ENCODE assay signal across 8 cellular contexts in the genomic region with DNA sequence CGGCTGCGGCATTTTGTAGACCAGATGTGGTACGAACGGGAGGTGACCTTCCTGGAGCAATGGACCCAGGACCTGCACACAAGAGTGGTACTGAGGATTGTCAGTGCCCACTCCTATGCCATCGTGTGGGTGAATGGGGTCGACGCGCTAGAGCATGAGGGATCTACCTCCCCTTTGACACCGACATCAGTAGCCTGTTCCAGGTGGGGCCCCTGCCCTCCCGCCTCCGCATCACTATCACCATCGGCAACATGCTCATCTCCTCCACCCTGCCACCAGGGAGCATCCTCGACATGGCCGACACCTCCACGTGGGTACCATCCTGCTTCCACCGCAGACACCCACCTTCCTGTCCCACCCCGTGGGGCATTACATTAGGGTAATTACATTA.
DNase-seq lines count a peak whose midpoint lies in the region; ATAC-seq lines count a peak whose summit lies in the region.

No MANE protein-coding gene starts in this region.

- peak overlapping the region; percentile 86 for H3K27ac Mint-ChIP-seq in activated T-cell treated with anti-CD3 and anti-CD28 coated beads, Interleukin-2, amount 50 U/mL, for 24 hours

- H3K4me3 ChIP-seq in GM08714 (ENCODE audit: low read length): peak overlapping the region; percentile 58; the same call in 1 of the 2 replicates
- H3K4me3 ChIP-seq in iPS DF 6.9 (ENCODE audit: low read length): peak overlapping the region; percentile 71; the same call in 1 of the 2 replicates

- no peak for DNase-seq in activated T-cell treated with anti-CD3 and anti-CD28 coated beads, Interleukin-2, amount 50 U/mL, for 24 hours
- DNase-seq in iPS DF 6.9 (ENCODE audit: low read depth, low spot score) (no peak), foreskin melanocyte (no peak)
- peak in 2 of 3 donors; percentile 10 to 26 for DNase-seq in stimulated activated CD4-positive, alpha-beta T cell treated with anti-CD3 and anti-CD28 coated beads, TNF-alpha, amount 100 ng/mL, for 48 hours (ENCODE audit: low read depth in 3 of 3)

- H3K36me3 ChIP-seq in iPS DF 6.9 (ENCODE audit: control insufficient read depth, insufficient read depth, low read length): peaks cover 2% of the 10 kb centered on the region; the same call in 1 of the 2 replicates

- H3K9me3 ChIP-seq in iPS DF 6.9 (ENCODE audit: control insufficient read depth, insufficient read depth, low read length): no peaks in the 10 kb centered on the region

- H3K9me3 Mint-ChIP-seq in activated T-cell treated with anti-CD3 and anti-CD28 coated beads, Interleukin-2, amount 50 U/mL, for 24 hours: peaks cover 3% of the 10 kb centered on the region

- H3K27me3 Mint-ChIP-seq in activated T-cell treated with anti-CD3 and anti-CD28 coated beads, Interleukin-2, amount 50 U/mL, for 24 hours: no peaks in the 10 kb centered on the region

- H3K4me3 Mint-ChIP-seq in activated T-cell treated with anti-CD3 and anti-CD28 coated beads, Interleukin-2, amount 50 U/mL, for 24 hours: peak overlapping the region; percentile 84

- no peaks in the 10 kb centered on the region; the same call in 1 of the 2 replicates for H3K4me1 ChIP-seq in iPS DF 6.9 (ENCODE audit: control insufficient read depth, insufficient read depth, low read length)

- no peaks in the 10 kb centered on the region for H3K27me3 ChIP-seq in iPS DF 6.9 (ENCODE audit: control insufficient read depth, insufficient read depth, low read length)

- H3K27ac ChIP-seq in iPS DF 6.9 (ENCODE audit: low read length): no peak overlapping the region

- H3K4me1 Mint-ChIP-seq in activated T-cell treated with anti-CD3 and anti-CD28 coated beads, Interleukin-2, amount 50 U/mL, for 24 hours (ENCODE audit: low read depth): peaks cover 40% of the 10 kb centered on the region

- peaks cover 12% of the 10 kb centered on the region for H3K36me3 Mint-ChIP-seq in activated T-cell treated with anti-CD3 and anti-CD28 coated beads, Interleukin-2, amount 50 U/mL, for 24 hours (ENCODE audit: low read depth)

- WGBS in iPS DF 6.9 (ENCODE audit: insufficient coverage, insufficient read length): no CpG with 5 or more reads among the region's 17 CpGs

- ATAC-seq in HG03442 (IDR thresholded peaks at IDR 0.05; ENCODE audit: unreplicated experiment) (peak; percentile 25), HG03520 (IDR thresholded peaks at IDR 0.05; ENCODE audit: unreplicated experiment) (no peak), HG02981 (IDR thresholded peaks at IDR 0.05; ENCODE audit: unreplicated experiment) (no peak)

Comparison
In these comparisons a context has a peak if more than half of its experiments do, and no peak if none do; other contexts are left out.
1. DNase-seq: peak in stimulated activated CD4-positive, alpha-beta T cell treated with anti-CD3 and anti-CD28 coated beads, TNF-alpha, amount 100 ng/mL, for 48 hours (2 of 3); none in activated T-cell treated with anti-CD3 and anti-CD28 coated beads, Interleukin-2, amount 50 U/mL, for 24 hours (single experiment), iPS DF 6.9 (single experiment) and foreskin melanocyte (single experiment).